ENCODE assay signal across 16 cellular contexts in genomic region chr10:57884965-57885617, GRCh38.
A peak's percentile ranks its signal among the peaks of the same experiment; 100 is the strongest.
DNase-seq lines count a peak whose midpoint lies in the region; ATAC-seq, FAIRE-seq and TF ChIP-seq lines count a peak whose summit lies in the region.
"Had no signal": no experiment of that assay in that cellular context is flagged by ENCODE, and none has a peak within 500 bp of the region (broad histone marks: within the 10 kb centered on the region; RNA-seq: fewer than 3 reads in every experiment).

No MANE protein-coding gene starts in this region.

- DNase-seq in Calu3 (no peak), frontal cortex (ENCODE audit: low spot score in 2 of 2) (no peak), right lobe of liver (no peak), left ventricle myocardium superior (no peak), RWPE1 (ENCODE audit: low spot score) (no peak)
- DNase-seq in activated CD8-positive, alpha-beta memory T cell treated with anti-CD3 and anti-CD28 coated beads, Interleukin-2, amount 50 U/mL, for 4 hours = no peak
- DNase-seq: CD4-positive, alpha-beta memory T cell; DMS 273 treated with DMSO at 0.1 percent for 48 hours; DMS53; DND-41; EL; H9 had no signal

- WGBS in right lobe of liver (ENCODE audit: insufficient coverage, low coverage, low lambda C conversion rate, missing lambda C conversion rate) = 8% methylated on average over 2 of the region's 2 CpGs

- no peaks in the 10 kb centered on the region for H3K9me3 ChIP-seq in right lobe of liver
- H3K9me3 ChIP-seq: BLaER1 had no signal

- no peak for TF ChIP-seq POLR2A in right lobe of liver (IDR thresholded peaks at IDR 0.05)

- H3K27me3 Mint-ChIP-seq in Calu3 (ENCODE audit: unreplicated experiment) = no peaks in the 10 kb centered on the region
- H3K27me3 Mint-ChIP-seq: CD4-positive, alpha-beta memory T cell had no signal

- H3K27ac Mint-ChIP-seq in Calu3 (ENCODE audit: unreplicated experiment) = peak overlapping the region; percentile 24
- H3K27ac Mint-ChIP-seq: CD14-positive monocyte; CD4-positive, alpha-beta memory T cell had no signal

- no TSS peak for BruUV-seq in Calu3 (replicated peaks; lab: Mats Ljungman, UMichigan)

- H3K4me1 ChIP-seq in right lobe of liver = peaks cover 0 to 18% (median 7%) of the 10 kb centered on the region in 4 donors
- H3K4me1 ChIP-seq: BLaER1 had no signal

- H3K36me3 Mint-ChIP-seq in Calu3 (ENCODE audit: insufficient read depth, unreplicated experiment) = no peaks in the 10 kb centered on the region
- H3K36me3 Mint-ChIP-seq: CD14-positive monocyte; CD4-positive, alpha-beta memory T cell had no signal

- CTCF ChIA-PET in Calu3 (lab: Charles Lee) = interaction anchor here (0.7 kb wide), 1 partner anchor 68 kb away, joined by 3 read pairs; no protein-coding TSS in a partner anchor
- CTCF ChIA-PET in RWPE1 (lab: Yijun Ruan, JAX) = no interaction called here

- FAIRE-seq in frontal cortex (lab: Jason Lieb, UNC) = peak; percentile 26
- FAIRE-seq: GM12878, H1 had no signal

- no peak overlapping the region for H3K4me3 Mint-ChIP-seq in Calu3 (ENCODE audit: low read depth, unreplicated experiment)
- H3K4me3 Mint-ChIP-seq: CD14-positive monocyte; CD4-positive, alpha-beta memory T cell; H9 had no signal

- peak overlapping the region in 2 of 3 donors; percentile 5 to 7 for H3K4me3 ChIP-seq in right lobe of liver
- H3K4me3 ChIP-seq: BLaER1, GM12878 had no signal

- H3K36me3 ChIP-seq in right lobe of liver = no peaks in the 10 kb centered on the region
- H3K36me3 ChIP-seq: BLaER1 had no signal

- ATAC-seq in right lobe of liver = peak; percentile 62 to 92 (median 81)
- no peak for ATAC-seq in left ventricle myocardium superior
- ATAC-seq: GM12878 had no signal

- intact Hi-C loops in Calu3 (cut with micrococcal nuclease; ENCODE audit: unreplicated experiment) = loop anchor here (5.0 kb wide), 1 partner anchor 107 kb away; no protein-coding TSS in a partner anchor
- intact Hi-C loops in right lobe of liver (cut with DNase I) = no loop called here
- intact Hi-C loops in left ventricle myocardium superior (cut with micrococcal nuclease) = no loop called here

- no peaks in the 10 kb centered on the region for H3K27me3 ChIP-seq in right lobe of liver
- H3K27me3 ChIP-seq: BLaER1 had no signal

- TF ChIP-seq CTCF in Calu3 (IDR thresholded peaks at IDR 0.05; ENCODE audit: unreplicated experiment) (no peak), right lobe of liver (IDR thresholded peaks at IDR 0.05) (no peak), RWPE1 (conservative IDR thresholded peaks at IDR 0.05; ENCODE audit: low read depth) (no peak)

- no peaks in the 10 kb centered on the region for H3K9me3 Mint-ChIP-seq in Calu3 (ENCODE audit: low read depth, unreplicated experiment)

- peaks cover 63% of the 10 kb centered on the region for H3K4me1 Mint-ChIP-seq in Calu3 (ENCODE audit: low read depth, unreplicated experiment)
- H3K4me1 Mint-ChIP-seq: CD14-positive monocyte; CD4-positive, alpha-beta memory T cell; H9 had no signal

- POLR2A ChIA-PET in RWPE1 (lab: Yijun Ruan, JAX; ENCODE audit: low non-redundant PET) = no interaction called here

- H3K27ac ChIP-seq in right lobe of liver (peak overlapping the region in 2 of 3 donors; percentile 9 to 41), RWPE1 (no peak overlapping the region)
- H3K27ac ChIP-seq: BLaER1 had no signal
